In the genomic region with DNA sequence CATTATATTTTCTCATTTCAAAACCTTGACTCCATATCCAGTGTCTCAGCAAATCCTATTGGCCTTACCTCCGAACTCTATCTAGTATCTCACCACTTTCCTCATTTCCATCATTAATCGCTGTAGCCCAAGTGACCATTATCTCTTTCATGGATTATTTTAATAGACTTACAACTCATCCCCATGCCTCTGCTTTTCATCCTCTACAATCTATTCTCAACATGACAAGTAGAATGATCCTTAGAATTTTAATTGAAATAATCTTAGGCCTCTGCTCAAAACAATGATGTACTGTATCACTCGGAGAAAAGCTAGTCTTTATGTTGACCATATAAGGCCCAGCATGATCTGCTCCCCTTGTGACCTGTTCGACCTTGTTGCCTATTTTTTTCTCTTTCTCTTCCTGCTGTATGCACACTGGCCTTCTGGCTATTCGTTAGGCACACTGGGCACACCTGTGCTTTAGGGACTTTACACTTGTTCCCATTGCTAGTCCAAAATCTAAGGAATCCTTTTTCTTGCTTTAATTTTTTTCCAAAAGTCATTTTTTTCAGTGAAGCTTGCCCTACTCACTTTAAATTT, we compare ENCODE assay signal across 10 cellular contexts. TPM values are rescaled to one million over a fixed set of nuclear protein-coding genes. Genes with fewer than 3 reads are reported as not detected.
DNase-seq lines count a peak whose midpoint lies in the region; ATAC-seq and TF ChIP-seq lines count a peak whose summit lies in the region.
"Had no signal": no experiment of that assay in that cellular context is flagged by ENCODE, and none has a peak within 500 bp of the region (broad histone marks: within the 10 kb centered on the region; RNA-seq: fewer than 3 reads in every experiment).

No MANE protein-coding gene starts in this region.

- H3K36me3 ChIP-seq in mammary epithelial cell (ENCODE audit: insufficient read depth, low read length) (no peaks in the 10 kb centered on the region), liver (ENCODE audit: control insufficient read depth in 4 of 4, insufficient read depth in 3 of 4, low read depth in 1 of 4, low read length in 3 of 4) (peaks cover 0 to 5% (median 0%) of the 10 kb centered on the region in 4 donors)
- H3K36me3 ChIP-seq: cardiac muscle cell had no signal

- ATAC-seq in sciatic nerve = no peak

- H3K9ac ChIP-seq in mammary epithelial cell (ENCODE audit: insufficient read depth, low read length) (no peak overlapping the region), liver (ENCODE audit: low read depth in 1 of 2, low read length in 2 of 2) (peak overlapping the region in 1 of 2 donors; percentile 39)

- no peak overlapping the region for H3K4me2 ChIP-seq in mammary epithelial cell (ENCODE audit: insufficient read depth, low read depth, low read length)

- H3K4me3 ChIP-seq in mammary epithelial cell (replicated peaks in 1 of 3; ENCODE audit: insufficient read depth in 1 of 3, low read depth in 2 of 3, low read length in 3 of 3) (no peak overlapping the region), liver (ENCODE audit: low read depth in 1 of 3, low read length in 3 of 3) (no peak overlapping the region), foreskin fibroblast (ENCODE audit: low read depth in 1 of 2, low read length in 2 of 2) (no peak overlapping the region)
- H3K4me3 ChIP-seq: cardiac muscle cell had no signal

- no peak overlapping the region for H2AFZ ChIP-seq in mammary epithelial cell (ENCODE audit: low read depth, low read length)

- no peak for TF ChIP-seq CTCF in MCF 10A (IDR thresholded peaks at IDR 0.05; ENCODE audit: unreplicated experiment)
- no peak for TF ChIP-seq CTCF in mammary epithelial cell (conservative IDR thresholded peaks at IDR 0.05 in 1 of 2, IDR thresholded peaks at IDR 0.05 in 1 of 2; ENCODE audit: extremely low read depth in 1 of 2, insufficient read depth in 1 of 2, low read depth in 1 of 2, low read length in 2 of 2)
- TF ChIP-seq CTCF in VCaP (conservative IDR thresholded peaks at IDR 0.05) = no peak
- no peak for TF ChIP-seq CTCF in liver (IDR thresholded peaks at IDR 0.05; ENCODE audit: low read depth, low read length, missing input control)
- no peak for TF ChIP-seq CTCF in type B pancreatic cell (conservative IDR thresholded peaks at IDR 0.05)
- no peak for TF ChIP-seq CTCF in foreskin fibroblast (IDR thresholded peaks at IDR 0.05; ENCODE audit: low read depth, low read length)

- dilution Hi-C loops in mammary epithelial cell (cut with HindIII; ENCODE audit: low sequenced_read_pairs) = no loop called here

- H3K4me1 Mint-ChIP-seq in MCF 10A (ENCODE audit: insufficient read depth, unreplicated experiment) = peaks cover 64% of the 10 kb centered on the region
- peaks cover 37% of the 10 kb centered on the region for H3K4me1 Mint-ChIP-seq in type B pancreatic cell (ENCODE audit: unreplicated experiment)

- 97% methylated on average over 5 of the region's 5 CpGs for WGBS in mammary epithelial cell (ENCODE audit: low coverage, missing lambda C conversion rate)
- WGBS in liver = 84% methylated on average over 5 of the region's 5 CpGs

- POLR2A ChIA-PET in MCF 10A (lab: Yijun Ruan, JAX) = interaction anchor here (0.5 to 1.3 kb wide), 10 partner anchors 10 to 759 kb away, joined by 3 to 10 read pairs (median 4); a partner anchor contains a TSS

- CTCF ChIA-PET in MCF 10A (lab: Yijun Ruan, JAX) (interaction anchor here (0.6 to 1.2 kb wide), 4 partner anchors 9 to 803 kb away, joined by 3 to 8 read pairs (median 3); no protein-coding TSS in a partner anchor), mammary epithelial cell (lab: Charles Lee; ENCODE audit: low non-redundant PET) (no interaction called here)

- no peak overlapping the region for H3K27ac ChIP-seq in mammary epithelial cell (ENCODE audit: insufficient read depth, low read depth, low read length)
- peak overlapping the region; percentile 23 for H3K27ac ChIP-seq in VCaP
- peak overlapping the region; percentile 25 to 56 for H3K27ac ChIP-seq in liver (ENCODE audit: low read depth in 1 of 2, low read length in 2 of 2)

- H3K9me3 Mint-ChIP-seq in MCF 10A (ENCODE audit: unreplicated experiment) (peaks cover 8% of the 10 kb centered on the region), type B pancreatic cell (peaks cover 5% of the 10 kb centered on the region)

- DNase-seq in MCF 10A (ENCODE audit: unreplicated experiment) (peak; percentile 23), mammary epithelial cell (no peak), type B pancreatic cell (ENCODE audit: extremely low spot score, unreplicated experiment) (no peak), HT-29 (ENCODE audit: low spot score) (no peak), sciatic nerve (ENCODE audit: low spot score) (no peak), foreskin fibroblast (no peak)
- DNase-seq: NCI-H2107 had no signal

- in situ Hi-C loops in mammary epithelial cell (cut with MboI; ENCODE audit: low sequenced_read_pairs in 2 of 2) = no loop called here

- no peak for TF ChIP-seq RAD21 in liver (IDR thresholded peaks at IDR 0.05)

- H3K79me2 ChIP-seq in mammary epithelial cell (ENCODE audit: insufficient read depth, low read length) = peaks cover 53% of the 10 kb centered on the region

- intact Hi-C loops in MCF 10A (cut with micrococcal nuclease) = no loop called here
- intact Hi-C loops in mammary epithelial cell (cut with micrococcal nuclease) = no loop called here
- intact Hi-C loops in sciatic nerve (cut with DNase I) = no loop called here

- BruUV-seq in MCF 10A (replicated peaks; lab: Mats Ljungman, UMichigan) (TSS peak; percentile 86), mammary epithelial cell (replicated peaks; lab: Mats Ljungman, UMichigan) (no TSS peak)

- H3K4me1 ChIP-seq in mammary epithelial cell (ENCODE audit: insufficient read depth, low read length) = peaks cover 16% of the 10 kb centered on the region
- H3K4me1 ChIP-seq in liver (ENCODE audit: control insufficient read depth in 4 of 4, insufficient read depth in 4 of 4, low read length in 3 of 4) = peaks cover 4 to 8% (median 6%) of the 10 kb centered on the region in 4 donors

- H3K36me3 Mint-ChIP-seq in MCF 10A (ENCODE audit: insufficient read depth, unreplicated experiment) (peaks cover 17% of the 10 kb centered on the region), type B pancreatic cell (peaks cover 46% of the 10 kb centered on the region)

- no peaks in the 10 kb centered on the region for H4K20me1 ChIP-seq in mammary epithelial cell (ENCODE audit: insufficient read depth, low read length)

- no peaks in the 10 kb centered on the region for H3K27me3 Mint-ChIP-seq in MCF 10A (ENCODE audit: insufficient read depth, unreplicated experiment)
- no peaks in the 10 kb centered on the region for H3K27me3 Mint-ChIP-seq in type B pancreatic cell

- peak overlapping the region; percentile 32 for H3K4me3 Mint-ChIP-seq in MCF 10A (ENCODE audit: unreplicated experiment)
- H3K4me3 Mint-ChIP-seq in type B pancreatic cell = peak overlapping the region; percentile 67

- H3K27me3 ChIP-seq in mammary epithelial cell (ENCODE audit: insufficient read depth, low read length) (no peaks in the 10 kb centered on the region), liver (ENCODE audit: control insufficient read depth in 4 of 4, insufficient read depth in 4 of 4, low read length in 3 of 4) (no peaks in the 10 kb centered on the region)
- H3K27me3 ChIP-seq: cardiac muscle cell had no signal

- H3K27ac Mint-ChIP-seq in MCF 10A (ENCODE audit: low read depth, unreplicated experiment) (peak overlapping the region; percentile 96), type B pancreatic cell (peak overlapping the region; percentile 91)

- H3K9me3 ChIP-seq in mammary epithelial cell (replicated peaks; ENCODE audit: insufficient read depth, low read length) (no peaks in the 10 kb centered on the region), liver (ENCODE audit: control insufficient read depth in 4 of 4, low read length in 3 of 4) (no peaks in the 10 kb centered on the region)

TF ChIP-seq in liver, 16 proteins besides CTCF, POLR2A, EP300 and RAD21 (continues in another document):
- TF ChIP-seq GABPA (IDR thresholded peaks at IDR 0.05 in 1 of 2, conservative IDR thresholded peaks at IDR 0.05 in 1 of 2) = no peak
- TF ChIP-seq EGR1 (IDR thresholded peaks at IDR 0.05; ENCODE audit: low read depth in 2 of 2) = no peak
- TF ChIP-seq YY1 (IDR thresholded peaks at IDR 0.05) = no peak
- no peak for TF ChIP-seq NR2F2 (IDR thresholded peaks at IDR 0.05)
- TF ChIP-seq HNF4G (IDR thresholded peaks at IDR 0.05) = no peak

RNA-seq across cellular contexts. Expression of a gene that starts 21.4 kb away (rescaled TPM):
- total RNA-seq in MCF 10A (2022) (32.4 and 34.0 TPM in 2 replicates), mammary epithelial cell (10 to 100 TPM in 1 of 2 donors, 1 to 10 TPM in 1; 9.3 to 20.7 TPM), liver (10 to 100 TPM in 1 of 2 donors, 1 to 10 TPM in 1; 5.8 to 17.8 TPM), type B pancreatic cell (ENCODE audit: low replicate concordance) (19.7 and 23.8 TPM in 2 replicates), sciatic nerve (6.2 TPM)
- polyA plus RNA-seq in mammary epithelial cell (33.9 TPM), liver (10 to 100 TPM; 10.2 to 55.4 TPM)
- 12.9 TPM for polyA minus RNA-seq in mammary epithelial cell
- 4.7 and 7.2 TPM in 2 replicates for total RNA-seq in HT-29 (2014; rRNA removed; shearing (Covaris generic))

RNA-seq across cellular contexts. Expression of a gene that starts 52.8 kb away (rescaled TPM):
- total RNA-seq in MCF 10A (2022) (not detected in 2 replicates), mammary epithelial cell (1 to 10 TPM; 1.3 to 7.3 TPM), liver (10 to 100 TPM in 1 of 2 donors, 1 to 10 TPM in 1; 5.3 to 20.3 TPM), type B pancreatic cell (ENCODE audit: low replicate concordance) (7.9 and 15.7 TPM in 2 replicates), sciatic nerve (7.8 TPM)
- polyA plus RNA-seq in mammary epithelial cell (1.1 TPM), liver (1 to 10 TPM; 2.1 to 3.1 TPM)
- not detected for polyA minus RNA-seq in mammary epithelial cell
- 3.5 and 5.1 TPM in 2 replicates for total RNA-seq in HT-29 (2014; rRNA removed; shearing (Covaris generic))
